In genomic region chr1:162497723-162498441, GRCh38 we compare ENCODE assay signal across 8 cellular contexts. TPM values are rescaled to one million over a fixed set of nuclear protein-coding genes. Genes with fewer than 3 reads are reported as not detected.
DNase-seq lines count a peak whose midpoint lies in the region; ATAC-seq and TF ChIP-seq lines count a peak whose summit lies in the region.

UHMK1 (plus strand) TSS chr1:162497818; CDS start chr1:162498001, 183 bp downstream.

- H3K4me1 ChIP-seq in thoracic aorta (ENCODE audit: control insufficient read depth in 1 of 2, low read depth in 2 of 2), result peaks cover 15 to 32% of the 10 kb centered on the region in 2 donors

- peaks cover 38% of the 10 kb centered on the region for H3K79me2 ChIP-seq in SU-DHL-6 (ENCODE audit: insufficient read depth, low read length)

- H3K27ac ChIP-seq in SU-DHL-6 (ENCODE audit: low read depth, low read length), result peak within 1 kb of the TSS; percentile 82
- peak within 1 kb of the TSS; percentile 86 to 90 for H3K27ac ChIP-seq in thoracic aorta

- H3K4me3 Mint-ChIP-seq in activated naive CD8-positive, alpha-beta T cell treated with anti-CD3 and anti-CD28 coated beads for 36 hours, result peak within 1 kb of the TSS; percentile 89
- peak within 1 kb of the TSS; percentile 87 for H3K4me3 Mint-ChIP-seq in osteocyte (ENCODE audit: unreplicated experiment)

- H3K36me3 ChIP-seq in SU-DHL-6 (ENCODE audit: low read length) (peaks cover 21% of the 10 kb centered on the region), thoracic aorta (peaks cover 4% of the 10 kb centered on the region)

- peak within 1 kb of the TSS; percentile 100 for H2AFZ ChIP-seq in SU-DHL-6 (ENCODE audit: low read depth, low read length, severe bottlenecking)

- intact Hi-C loops in head of caudate nucleus (cut with DNase I), result loop anchor here (5.0 kb wide), 1 partner anchor 64 kb away; the partner anchor contains the start of gene UAP1

- H4K20me1 ChIP-seq in SU-DHL-6 (ENCODE audit: low read depth, low read length), result 0 out of 2 replicates have a peak, but pooled peaks cover 9% of the 10 kb centered on the region

- no peaks in the 10 kb centered on the region for H3F3A ChIP-seq in SU-DHL-6 (ENCODE audit: insufficient read depth)

- TF ChIP-seq CTCF in GM12865 (IDR thresholded peaks at IDR 0.05; ENCODE audit: insufficient read depth, low read depth, low read length, missing control alignments) (no peak), SU-DHL-6 (IDR thresholded peaks at IDR 0.05; ENCODE audit: insufficient read depth, low read length, poor library complexity, severe bottlenecking) (no peak), osteocyte (IDR thresholded peaks at IDR 0.05) (no peak), thoracic aorta (IDR thresholded peaks at IDR 0.05) (no peak)

- H3K4me1 Mint-ChIP-seq in activated naive CD8-positive, alpha-beta T cell treated with anti-CD3 and anti-CD28 coated beads for 36 hours, result peaks cover 32% of the 10 kb centered on the region
- H3K4me1 Mint-ChIP-seq in osteocyte (ENCODE audit: unreplicated experiment), result peaks cover 28% of the 10 kb centered on the region

- peak within 1 kb of the TSS; percentile 81 for H3K9ac ChIP-seq in SU-DHL-6 (ENCODE audit: low read length)

- H3K36me3 Mint-ChIP-seq in activated naive CD8-positive, alpha-beta T cell treated with anti-CD3 and anti-CD28 coated beads for 36 hours, result peaks cover 6% of the 10 kb centered on the region
- H3K36me3 Mint-ChIP-seq in osteocyte (ENCODE audit: unreplicated experiment), result peaks cover 16% of the 10 kb centered on the region

- no peaks in the 10 kb centered on the region for H3K9me3 ChIP-seq in SU-DHL-6 (ENCODE audit: insufficient read depth, low read length)
- no peaks in the 10 kb centered on the region for H3K9me3 ChIP-seq in thoracic aorta

- H3K27ac Mint-ChIP-seq in activated naive CD8-positive, alpha-beta T cell treated with anti-CD3 and anti-CD28 coated beads for 36 hours, result peak within 1 kb of the TSS; percentile 94
- peak within 1 kb of the TSS; percentile 90 for H3K27ac Mint-ChIP-seq in osteocyte (ENCODE audit: unreplicated experiment)

- DNase-seq in GM12865 (ENCODE audit: low read depth) (peak; percentile 95), NCI-H128 (lab: John Stamatoyannopoulos, UW; ENCODE audit: unreplicated experiment) (peak; percentile 74), head of caudate nucleus (peak; percentile 86 to 97 (median 92)), osteocyte (ENCODE audit: extremely low spot score, unreplicated experiment) (peak; percentile 94), thoracic aorta (ENCODE audit: low spot score) (peak; percentile 82)
- peak; percentile 86 for DNase-seq in activated naive CD8-positive, alpha-beta T cell treated with anti-CD3 and anti-CD28 coated beads for 36 hours

- H3K27me3 Mint-ChIP-seq in activated naive CD8-positive, alpha-beta T cell treated with anti-CD3 and anti-CD28 coated beads for 36 hours, result no peaks in the 10 kb centered on the region
- peaks cover 11% of the 10 kb centered on the region for H3K27me3 Mint-ChIP-seq in osteocyte (ENCODE audit: unreplicated experiment)

- peak within 1 kb of the TSS; percentile 96 for H3K4me2 ChIP-seq in SU-DHL-6 (ENCODE audit: low read depth, low read length, poor library complexity, severe bottlenecking)

- no peaks in the 10 kb centered on the region for H3K27me3 ChIP-seq in SU-DHL-6 (ENCODE audit: low read length)
- no peaks in the 10 kb centered on the region for H3K27me3 ChIP-seq in thoracic aorta (replicated peaks; ENCODE audit: insufficient read depth)

- H3K9me2 ChIP-seq in SU-DHL-6 (replicated peaks; ENCODE audit: insufficient read depth, low read length), result no peaks in the 10 kb centered on the region

- ATAC-seq in HG02759 (IDR thresholded peaks at IDR 0.05; ENCODE audit: unreplicated experiment) (peak; percentile 98), thoracic aorta (ENCODE audit: insufficient number of reproducible peaks, low FRiP score, low read depth) (peak; percentile 85)

- peaks cover 3% of the 10 kb centered on the region for H3K9me3 Mint-ChIP-seq in activated naive CD8-positive, alpha-beta T cell treated with anti-CD3 and anti-CD28 coated beads for 36 hours
- H3K9me3 Mint-ChIP-seq in osteocyte (ENCODE audit: unreplicated experiment), result no peaks in the 10 kb centered on the region

- H3K4me3 ChIP-seq in GM12865 (ENCODE audit: low read depth, low read length) (peak within 1 kb of the TSS; percentile 68), SU-DHL-6 (ENCODE audit: insufficient read depth, low read length, poor library complexity, severe bottlenecking) (peak within 1 kb of the TSS; percentile 67), thoracic aorta (peak within 1 kb of the TSS; percentile 94)

RNA-seq across cellular contexts. Expression of gene UHMK1, which starts in this region (rescaled TPM):
- 10 to 100 TPM; 58.8 to 58.9 TPM for total RNA-seq in activated naive CD8-positive, alpha-beta T cell treated with anti-CD3 and anti-CD28 coated beads for 36 hours
- total RNA-seq in osteocyte, result 29.3 and 30.9 TPM in 2 replicates
- total RNA-seq in thoracic aorta, result 10 to 100 TPM; 29.4 to 38.7 TPM

Comparison
In these comparisons a context has a peak if more than half of its experiments do, and no peak if none do; other contexts are left out.
1. Peak in every context shown above with its lines: DNase-seq, ATAC-seq, H3K4me3 ChIP-seq and H3K27ac ChIP-seq.